Comparison of ENCODE assay signal across 17 cellular contexts in the genomic region with DNA sequence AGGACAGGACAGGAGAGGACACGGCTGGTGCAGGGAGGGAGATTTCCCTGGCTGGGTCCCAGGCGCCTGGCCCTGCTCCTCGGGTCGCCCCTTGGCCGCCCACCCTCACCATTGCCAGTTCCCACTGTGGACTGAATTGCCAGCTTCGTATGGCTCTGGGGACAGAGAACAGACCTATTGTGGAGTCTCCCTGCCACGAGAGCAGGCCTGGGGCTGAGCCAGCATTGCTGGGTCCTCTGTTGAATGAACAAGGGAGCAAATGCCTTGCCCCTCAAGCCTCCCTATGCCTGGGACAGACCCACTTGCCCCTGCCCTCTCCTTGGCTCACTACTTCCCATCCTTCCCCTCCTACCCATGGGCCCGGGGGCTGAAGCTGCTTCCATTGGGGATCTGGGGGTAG.
"Had no signal": no experiment of that assay in that cellular context is flagged by ENCODE, and none has a peak within 500 bp of the region (broad histone marks: within the 10 kb centered on the region; RNA-seq: fewer than 3 reads in every experiment).

No MANE protein-coding gene starts in this region.

- H3K4me3 ChIP-seq: colonic mucosa, esophagus squamous epithelium, gastrocnemius medialis, heart right ventricle, left lung, lower lobe of right lung, mucosa of descending colon had no signal

- H3K36me3 ChIP-seq: colonic mucosa, gastrocnemius medialis had no signal

- DNase-seq: colonic mucosa; cortex of kidney; effector CD8-positive, alpha-beta T cell; effector memory CD8-positive, alpha-beta T cell; endodermal cell; erythroblast; esophagus squamous epithelium; foreskin fibroblast; foreskin melanocyte; gastrocnemius medialis; heart right ventricle; left cardiac atrium; left lung; left ventricle myocardium superior; lower lobe of right lung; mesendoderm; mucosa of descending colon had no signal

- H3K27me3 ChIP-seq: colonic mucosa, esophagus squamous epithelium, gastrocnemius medialis, left lung had no signal
